In the genomic region with DNA sequence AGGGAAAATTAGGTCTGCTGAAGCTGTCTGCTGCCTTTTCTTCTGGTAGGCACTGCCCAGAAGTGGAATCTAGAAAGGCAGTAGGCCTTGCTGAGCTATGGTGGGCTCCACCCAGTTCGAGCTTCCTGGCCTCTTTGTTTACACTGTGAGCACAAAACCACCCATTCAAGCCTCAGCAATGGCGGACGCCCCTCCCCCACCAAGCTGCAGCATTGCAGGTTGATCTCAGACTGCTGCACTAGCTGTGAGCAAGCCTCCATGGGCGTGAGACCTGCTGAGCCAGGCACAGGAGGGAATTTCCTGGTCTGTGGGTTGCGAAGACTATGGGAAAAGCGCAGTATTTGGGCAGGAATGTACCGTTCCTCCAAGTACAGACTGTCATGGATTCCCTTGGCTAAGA, we compare ENCODE assay signal across 11 cellular contexts. TPM values are rescaled to one million over a fixed set of nuclear protein-coding genes. Genes with fewer than 3 reads are reported as not detected.
DNase-seq lines count a peak whose midpoint lies in the region; ATAC-seq, FAIRE-seq and TF ChIP-seq lines count a peak whose summit lies in the region.
"Had no signal": no experiment of that assay in that cellular context is flagged by ENCODE, and none has a peak within 500 bp of the region (broad histone marks: within the 10 kb centered on the region; RNA-seq: fewer than 3 reads in every experiment).

No MANE protein-coding gene starts in this region.

- intact Hi-C loops in HepG2 (cut with micrococcal nuclease; ENCODE audit: unreplicated experiment) (loop anchor here (1.0 kb wide), 1 partner anchor 19 kb away; no protein-coding TSS in a partner anchor), right lobe of liver (cut with DNase I) (no loop called here), testis (cut with DNase I; ENCODE audit: low total_unique reads) (no loop called here)
- intact Hi-C loops in activated naive CD4-positive, alpha-beta T cell treated with anti-CD3 and anti-CD28 coated beads for 36 hours (cut with micrococcal nuclease), result no loop called here

- DNase-seq in HepG2 (ENCODE audit: low spot score) (peak; percentile 90), right lobe of liver (no peak), immature natural killer cell (peak; percentile 53 to 74 (median 57)), testis (peak; percentile 17)
- DNase-seq in activated naive CD4-positive, alpha-beta T cell treated with anti-CD3 and anti-CD28 coated beads for 36 hours, result peak; percentile 64
- DNase-seq: NCI-H187 treated with DMSO at 0.1 percent for 48 hours had no signal

- POLR2A ChIA-PET in HepG2 (lab: Yijun Ruan, JAX), result interaction anchor here (1.1 to 1.3 kb wide), 3 partner anchors 14 to 19 kb away, joined by 3 to 7 read pairs (median 5); partner anchors contain the start of gene AGTPBP1

- H3K4me3 Mint-ChIP-seq in activated naive CD4-positive, alpha-beta T cell treated with anti-CD3 and anti-CD28 coated beads for 36 hours, result no peak overlapping the region
- peak overlapping the region; percentile 70 to 76 (median 74) for H3K4me3 Mint-ChIP-seq in immature natural killer cell
- H3K4me3 Mint-ChIP-seq: brain had no signal

- H3K9me3 ChIP-seq in HepG2 (ENCODE audit: low read length) (no peaks in the 10 kb centered on the region), right lobe of liver (no peaks in the 10 kb centered on the region), testis (no peaks in the 10 kb centered on the region)

- no TSS peak for BruUV-seq in HepG2 (replicated peaks; lab: Mats Ljungman, UMichigan)

- no peak for TF ChIP-seq CTCF in HepG2 (CRISPR knock-in tag; IDR thresholded peaks at IDR 0.05)
- TF ChIP-seq CTCF in right lobe of liver (IDR thresholded peaks at IDR 0.05), result no peak
- TF ChIP-seq CTCF in testis (IDR thresholded peaks at IDR 0.05), result no peak

- in situ Hi-C loops in HepG2 (cut with HindIII; ENCODE audit: extremely low pct_ligation_motif_present, low pct_unique_long_range_greater_than_20kb), result no loop called here

- peak; percentile 30 for FAIRE-seq in HepG2 (lab: Jason Lieb, UNC)

- no peaks in the 10 kb centered on the region for H3K36me3 ChIP-seq in HepG2 (replicated peaks in 1 of 2; ENCODE audit: control insufficient read depth in 1 of 2, insufficient read depth in 2 of 2, low read length in 2 of 2)
- no peaks in the 10 kb centered on the region for H3K36me3 ChIP-seq in right lobe of liver
- H3K36me3 ChIP-seq in testis (ENCODE audit: low read depth, missing control alignments), result no peaks in the 10 kb centered on the region

- peaks cover 12% of the 10 kb centered on the region for H3K36me3 Mint-ChIP-seq in activated naive CD4-positive, alpha-beta T cell treated with anti-CD3 and anti-CD28 coated beads for 36 hours (ENCODE audit: low read depth)
- H3K36me3 Mint-ChIP-seq in immature natural killer cell, result peaks cover 4 to 30% (median 11%) of the 10 kb centered on the region in 3 donors

- H3K79me2 ChIP-seq in HepG2 (ENCODE audit: insufficient read depth, low read length), result peaks cover 24% of the 10 kb centered on the region

- no peaks in the 10 kb centered on the region for H3K27me3 ChIP-seq in HepG2 (ENCODE audit: control insufficient read depth in 1 of 2, insufficient read depth in 2 of 2, low read length in 2 of 2)
- H3K27me3 ChIP-seq in right lobe of liver, result no peaks in the 10 kb centered on the region
- H3K27me3 ChIP-seq in testis, result no peaks in the 10 kb centered on the region

- peak; percentile 95 for ATAC-seq in HepG2
- no peak for ATAC-seq in right lobe of liver
- ATAC-seq in HG02938 (IDR thresholded peaks at IDR 0.05; ENCODE audit: unreplicated experiment), result no peak
- ATAC-seq in esophagus mucosa, result no peak
- no peak for ATAC-seq in SK-N-SH treated with all-trans-retinoic acid at 6 μM for 48 hours

- H3K4me1 ChIP-seq in HepG2 (ENCODE audit: insufficient read depth, low read length), result peaks cover 33% of the 10 kb centered on the region
- H3K4me1 ChIP-seq in right lobe of liver, result peaks cover 0 to 5% (median 0%) of the 10 kb centered on the region in 4 donors
- H3K4me1 ChIP-seq in testis, result no peaks in the 10 kb centered on the region

- H3K4me2 ChIP-seq in HepG2 (ENCODE audit: low read depth, low read length), result peak overlapping the region; percentile 69

- TF ChIP-seq POLR2A in HepG2 (IDR thresholded peaks at IDR 0.05; ENCODE audit: insufficient read depth in 1 of 2, low read depth in 2 of 2, low read length in 2 of 2) (no peak), right lobe of liver (IDR thresholded peaks at IDR 0.05) (no peak), testis (IDR thresholded peaks at IDR 0.05) (no peak)

- peak overlapping the region; percentile 53 for H3K9ac ChIP-seq in HepG2 (ENCODE audit: insufficient read depth, low read depth, low read length)

- H3K27ac ChIP-seq in HepG2 (ENCODE audit: extremely low read length, insufficient read depth, low read length), result peak overlapping the region; percentile 62
- H3K27ac ChIP-seq in right lobe of liver, result no peak overlapping the region
- no peak overlapping the region for H3K27ac ChIP-seq in testis
- H3K27ac ChIP-seq: SK-N-MC had no signal

- H3K4me1 Mint-ChIP-seq in activated naive CD4-positive, alpha-beta T cell treated with anti-CD3 and anti-CD28 coated beads for 36 hours (ENCODE audit: low read depth), result peaks cover 48% of the 10 kb centered on the region
- peaks cover 93% of the 10 kb centered on the region in 2 donors for H3K4me1 Mint-ChIP-seq in immature natural killer cell
- H3K4me1 Mint-ChIP-seq: brain had no signal

- no peak overlapping the region for H3K27ac Mint-ChIP-seq in activated naive CD4-positive, alpha-beta T cell treated with anti-CD3 and anti-CD28 coated beads for 36 hours
- H3K27ac Mint-ChIP-seq in immature natural killer cell, result peak overlapping the region; percentile 79 to 95 (median 93)
- H3K27ac Mint-ChIP-seq: brain had no signal

- TF ChIP-seq EP300 in HepG2 (IDR thresholded peaks at IDR 0.05; ENCODE audit: low read depth in 2 of 2, low read length in 2 of 2) (no peak), HepG2 (CRISPR knock-in tag; IDR thresholded peaks at IDR 0.05; ENCODE audit: borderline replicate concordance) (no peak; the same call in 1 of the 2 replicates)

- no peaks in the 10 kb centered on the region for H4K20me1 ChIP-seq in HepG2 (ENCODE audit: insufficient read depth, low read length)

- no peak overlapping the region for H2AFZ ChIP-seq in HepG2 (ENCODE audit: low read length)

- 51% methylated on average over 6 of the region's 7 CpGs for WGBS in HepG2 (ENCODE audit: low lambda C conversion rate)
- WGBS in right lobe of liver (ENCODE audit: insufficient coverage, low coverage, low lambda C conversion rate, missing lambda C conversion rate), result 82% methylated on average over 2 of the region's 7 CpGs
- WGBS in testis, 2 donors, result 88 to 90% methylated on average over 2 to 7 of the region's 7 CpGs

- no peak for TF ChIP-seq RAD21 in HepG2 (CRISPR knock-in tag; IDR thresholded peaks at IDR 0.05)

- CTCF ChIA-PET in HepG2 (lab: Yijun Ruan, JAX; ENCODE audit: low intra/inter-chr PET ratio, low total read pairs), result no interaction called here
- CTCF ChIA-PET in activated naive CD4-positive, alpha-beta T cell treated with anti-CD3 and anti-CD28 coated beads for 36 hours (lab: Charles Lee), result interaction anchor here (0.6 to 1.6 kb wide), 3 partner anchors 17 to 172 kb away, joined by 3 to 6 read pairs (median 3); no protein-coding TSS in a partner anchor

- H3K27me3 Mint-ChIP-seq in activated naive CD4-positive, alpha-beta T cell treated with anti-CD3 and anti-CD28 coated beads for 36 hours (ENCODE audit: low read depth), result no peaks in the 10 kb centered on the region
- H3K27me3 Mint-ChIP-seq in immature natural killer cell (ENCODE audit: low read depth in 3 of 3), result peaks cover 0 to 7% (median 3%) of the 10 kb centered on the region in 3 donors
- H3K27me3 Mint-ChIP-seq: brain had no signal

- H3K4me3 ChIP-seq in HepG2 (replicated peaks in 1 of 3; ENCODE audit: insufficient read depth in 1 of 3, low read depth in 2 of 3, low read length in 3 of 3) (peak overlapping the region in 1 of 3 experiments; percentile 17; a peak in 2 of 6 replicates), right lobe of liver (no peak overlapping the region), testis (no peak overlapping the region)
- H3K4me3 ChIP-seq: SK-N-MC had no signal

- H3K9me3 Mint-ChIP-seq in activated naive CD4-positive, alpha-beta T cell treated with anti-CD3 and anti-CD28 coated beads for 36 hours, result peaks cover 6% of the 10 kb centered on the region
- H3K9me3 Mint-ChIP-seq in immature natural killer cell, result peaks cover 0 to 8% (median 2%) of the 10 kb centered on the region in 6 donors

TF ChIP-seq in SK-N-SH treated with all-trans-retinoic acid at 6 μM for 48 hours, 23 proteins besides CTCF, POLR2A, EP300 and RAD21 (continues in another document):
- TF ChIP-seq ZNF70 (CRISPR knock-in tag; IDR thresholded peaks at IDR 0.05) (no peak), TOX (CRISPR knock-in tag; IDR thresholded peaks at IDR 0.05; ENCODE audit: borderline replicate concordance) (no peak)

RNA-seq across cellular contexts. Expression of gene AGTPBP1, which starts 18.5 kb away (rescaled TPM):
- total RNA-seq in HepG2 (2016; rRNA removed; fragmentation: Illumina TruSeq; extraction: Trizol) (22.3 and 23.9 TPM in 2 replicates), right lobe of liver (1 to 10 TPM; 5.1 to 7.7 (median 6.5) TPM), testis (10 to 100 TPM; 26.6 to 45.7 TPM), esophagus mucosa (10.3 TPM)
- 66.6 and 80.4 TPM in 2 replicates for total RNA-seq in HepG2 (2016; cell fraction: cytosol; rRNA removed; fragmentation: Illumina TruSeq; extraction: Trizol; ENCODE audit: low read depth)
- total RNA-seq in HepG2 (2016; cell fraction: insoluble cytoplasmic fraction; rRNA removed; fragmentation: Illumina TruSeq; extraction: Trizol), result 20.9 and 21.9 TPM in 2 replicates
- 35.1 and 45.2 TPM in 2 replicates for total RNA-seq in HepG2 (2016; cell fraction: membrane; rRNA removed; fragmentation: Illumina TruSeq; extraction: Trizol)
- 25.6 and 30.4 TPM in 2 replicates for total RNA-seq in HepG2 (2016; cell fraction: nucleus; rRNA removed; fragmentation: Illumina TruSeq; extraction: Trizol)
- polyA plus RNA-seq in HepG2 (2011; rRNA removed) (8.8 and 9.7 TPM in 2 replicates), immature natural killer cell (10 to 100 TPM; 48.6 to 58.5 (median 55.2) TPM), testis (ENCODE audit: insufficient read depth, low read depth, low replicate concordance) (26.3 TPM)
- polyA plus RNA-seq in HepG2 (2011; cell fraction: cytosol; rRNA removed), result 3.5 and 6.0 TPM in 2 replicates
- polyA plus RNA-seq in HepG2 (2011; cell fraction: nucleus; rRNA removed), result 7.4 and 9.4 TPM in 2 replicates
- 10.0 and 13.3 TPM in 2 replicates for polyA plus RNA-seq in HepG2 (2012)
- 3.2 and 3.9 TPM in 2 replicates for polyA plus RNA-seq in HepG2 (2016; cell fraction: cytosol; fragmentation: Illumina TruSeq; extraction: Trizol; ENCODE audit: low read depth)
- polyA plus RNA-seq in HepG2 (2016; cell fraction: insoluble cytoplasmic fraction; fragmentation: Illumina TruSeq; extraction: Trizol; ENCODE audit: low read depth), result 14.1 and 14.7 TPM in 2 replicates
- 8.1 and 8.2 TPM in 2 replicates for polyA plus RNA-seq in HepG2 (2016; cell fraction: membrane; fragmentation: Illumina TruSeq; extraction: Trizol; ENCODE audit: low read depth)
- 16.0 and 17.6 TPM in 2 replicates for polyA plus RNA-seq in HepG2 (2016; cell fraction: nucleus; fragmentation: Illumina TruSeq; extraction: Trizol; ENCODE audit: insufficient read depth, low read depth)
- 5.8 and 6.2 TPM in 2 replicates for polyA minus RNA-seq in HepG2 (2011; rRNA and poly(A)+ RNA removed; ENCODE audit: low replicate concordance)
- 11.5 and 12.0 TPM in 2 replicates for polyA minus RNA-seq in HepG2 (2011; cell fraction: cytosol; rRNA and poly(A)+ RNA removed)
- polyA minus RNA-seq in HepG2 (2011; cell fraction: nucleus; rRNA and poly(A)+ RNA removed), result 36.3 and 36.8 TPM in 2 replicates
- total RNA-seq in activated naive CD4-positive, alpha-beta T cell treated with anti-CD3 and anti-CD28 coated beads for 36 hours, result 10 to 100 TPM; 37.6 to 39.0 TPM

Comparison
In these comparisons a context has a peak if more than half of its experiments do, and no peak if none do; other contexts are left out.
1. DNase-seq: peak in HepG2 (single experiment), activated naive CD4-positive, alpha-beta T cell treated with anti-CD3 and anti-CD28 coated beads for 36 hours (single experiment), immature natural killer cell (3 of 3) and testis (single experiment); none in right lobe of liver (0 of 3).
2. Of the 2 proteins assayed by ChIP-seq in both HepG2 and SK-N-SH treated with all-trans-retinoic acid at 6 μM for 48 hours: peak only in HepG2: PATZ1; only in SK-N-SH treated with all-trans-retinoic acid at 6 μM for 48 hours: none; in both: none; in neither: 1.